Comparison of ENCODE assay signal across 10 cellular contexts in genomic region chr12:6267007-6267721, GRCh38. TPM values are rescaled to one million over a fixed set of nuclear protein-coding genes. Genes with fewer than 3 reads are reported as not detected.
DNase-seq lines count a peak whose midpoint lies in the region; ATAC-seq, FAIRE-seq and TF ChIP-seq lines count a peak whose summit lies in the region.
"Had no signal": no experiment of that assay in that cellular context is flagged by ENCODE, and none has a peak within 500 bp of the region (broad histone marks: within the 10 kb centered on the region; RNA-seq: fewer than 3 reads in every experiment).

No MANE protein-coding gene starts in this region.

- intact Hi-C loops in pancreas (cut with DNase I) = no loop called here

- H3K27ac ChIP-seq in C4-2B (peak overlapping the region; percentile 60), brain microvascular endothelial cell (no peak overlapping the region), pancreas (peak overlapping the region in 3 of 4 donors; percentile 22 to 41 (median 36)), caudate nucleus (ENCODE audit: low read depth, low read length) (no peak overlapping the region)

- in situ Hi-C loops in brain microvascular endothelial cell (cut with HindIII; ENCODE audit: low pct_ligation_motif_present, low sequenced_read_pairs) = no loop called here

- H3K4me1 ChIP-seq in pancreas = peaks cover 0 to 4% (median 0%) of the 10 kb centered on the region in 3 donors

- TF ChIP-seq CTCF in C4-2B (conservative IDR thresholded peaks at IDR 0.05) (no peak), LNCaP clone FGC (IDR thresholded peaks at IDR 0.05; ENCODE audit: control insufficient read depth, extremely low read depth, insufficient read depth) (no peak), brain microvascular endothelial cell (IDR thresholded peaks at IDR 0.05; ENCODE audit: low read depth, low read length, missing control alignments) (no peak), pancreas (IDR thresholded peaks at IDR 0.05) (no peak)

- H3K4me3 ChIP-seq in LNCaP clone FGC (ENCODE audit: low read depth, low read length) = no peak overlapping the region
- no peak overlapping the region for H3K4me3 ChIP-seq in brain microvascular endothelial cell (ENCODE audit: low read depth, low read length)
- no peak overlapping the region for H3K4me3 ChIP-seq in pancreas

- WGBS in pancreas, 2 donors = 57 to 61% methylated on average over 12 of the region's 12 CpGs

- DNase-seq in LNCaP clone FGC (ENCODE audit: low read depth) = peak; percentile 70
- peak; percentile 10 for DNase-seq in brain microvascular endothelial cell
- peak in 1 of 6 donors; percentile 39 for DNase-seq in pancreas
- DNase-seq in NCI-H82 (lab: John Stamatoyannopoulos, UW) = no peak
- DNase-seq in ureter (ENCODE audit: low spot score) = no peak
- no peak for DNase-seq in caudate nucleus (lab: John Stamatoyannopoulos, UW)
- DNase-seq: activated B cell treated with CpG ODN at 0.5 μM for 24 hours had no signal

- no peaks in the 10 kb centered on the region for H3K9me3 ChIP-seq in pancreas

- ATAC-seq in pancreas = peak; percentile 59 to 72 (median 62)
- ATAC-seq in GM18511 (IDR thresholded peaks at IDR 0.05; ENCODE audit: unreplicated experiment) = no peak

- H3K27me3 ChIP-seq in brain microvascular endothelial cell (replicated peaks) (no peaks in the 10 kb centered on the region), pancreas (no peaks in the 10 kb centered on the region)

- FAIRE-seq in pancreas (lab: Jason Lieb, UNC) = no peak

- no peaks in the 10 kb centered on the region for H3K36me3 ChIP-seq in brain microvascular endothelial cell (replicated peaks)
- no peaks in the 10 kb centered on the region for H3K36me3 ChIP-seq in pancreas

RNA-seq across cellular contexts. Expression of gene PLEKHG6, which starts 43.3 kb away (rescaled TPM):
- 10 to 100 TPM in 1 of 6 donors, 1 to 10 TPM in 5; 5.2 to 13.1 (median 7.2) TPM for total RNA-seq in pancreas
- polyA plus RNA-seq in pancreas = 10 to 100 TPM; 15.7 to 23.5 TPM
- total RNA-seq in ureter = 59.7 TPM
- total RNA-seq: activated B cell treated with CpG ODN at 0.5 μM for 24 hours had no signal
- polyA plus RNA-seq: IgD-negative memory B cell had no signal

Comparison
In these comparisons a context has a peak if more than half of its experiments do, and no peak if none do; other contexts are left out.
1. H3K27ac ChIP-seq: peak in C4-2B (single experiment) and pancreas (3 of 4); none in brain microvascular endothelial cell (single experiment) and caudate nucleus (single experiment).
2. DNase-seq: peak in LNCaP clone FGC (single experiment) and brain microvascular endothelial cell (single experiment); none in NCI-H82 (single experiment), ureter (single experiment) and caudate nucleus (0 of 61).